Comparison of ENCODE assay signal across 31 cellular contexts in genomic region chr6:104559435-104560202, GRCh38.
"Had no signal": no experiment of that assay in that cellular context is flagged by ENCODE, and none has a peak within 500 bp of the region (broad histone marks: within the 10 kb centered on the region; RNA-seq: fewer than 3 reads in every experiment).

No MANE protein-coding gene starts in this region.

- H3K36me3 ChIP-seq: adrenal gland, cardiac muscle cell had no signal

- ATAC-seq: activated CD8-positive, alpha-beta T cell treated with anti-CD3 and anti-CD28 coated beads for 36 hours; activated naive CD8-positive, alpha-beta T cell treated with anti-CD3 and anti-CD28 coated beads, Interleukin-2, amount 50 U/mL, for 24 hours; activated T-cell treated with anti-CD3 and anti-CD28 coated beads, Interleukin-2, amount 50 U/mL, for 4 hours; activated T-cell treated with anti-CD3 and anti-CD28 coated beads, Interleukin-2, amount 50 U/mL, for 72 hours; activated T-helper 17 cell treated with anti-CD3 and anti-CD28 coated beads, Interleukin-2, amount 50 U/mL, for 72 hours had no signal

- H3K4me3 ChIP-seq: adrenal gland, cardiac muscle cell had no signal

- H3K27me3 ChIP-seq: adrenal gland, cardiac muscle cell had no signal

- H3K9me3 ChIP-seq: adrenal gland had no signal

- DNase-seq: activated B cell treated with CpG ODN at 0.5 μM for 24 hours; activated CD4-positive, alpha-beta memory T cell treated with anti-CD3 and anti-CD28 coated beads for 36 hours; activated CD4-positive, alpha-beta T cell treated with anti-CD3 and anti-CD28 coated beads for 4 hours; activated CD4-positive, alpha-beta T cell treated with anti-CD3 and anti-CD28 coated beads, Interleukin-2, amount 10 ng/mL, durations not matched to agents 24 days and 14 days; activated CD4-positive, alpha-beta T cell treated with anti-CD3 and anti-CD28 coated beads, Interleukin-2, amount 50 U/mL, for 1 hour; activated CD4-positive, alpha-beta T cell treated with anti-CD3 and anti-CD28 coated beads, Interleukin-2, amount 50 U/mL, for 4 hours; activated CD4-positive, CD25-positive, alpha-beta regulatory T cell treated with anti-CD3 and anti-CD28 coated beads, Interleukin-2, amount 50 U/mL, for 72 hours; activated CD8-positive, alpha-beta memory T cell treated with anti-CD3 and anti-CD28 coated beads, Interleukin-2, amount 50 U/mL, for 4 hours; activated CD8-positive, alpha-beta T cell treated with anti-CD3 and anti-CD28 coated beads for 36 hours; activated effector memory CD4-positive, alpha-beta T cell treated with anti-CD3 and anti-CD28 coated beads, Interleukin-2, amount 50 U/mL, for 16 hours; activated gamma-delta T cell treated with Interleukin-2 at 50 U/mL for 16 hours; activated naive CD4-positive, alpha-beta T cell; activated naive CD4-positive, alpha-beta T cell treated with anti-CD3 and anti-CD28 coated beads for 36 hours; activated naive CD8-positive, alpha-beta T cell treated with anti-CD3 and anti-CD28 coated beads, Interleukin-2, amount 10 ng/mL, durations not matched to agents 7 days and 5 days; activated naive CD8-positive, alpha-beta T cell treated with anti-CD3 and anti-CD28 coated beads, Interleukin-2, amount 50 U/mL, for 24 hours; activated T-cell treated with anti-CD3 and anti-CD28 coated beads for 4 hours; activated T-cell treated with anti-CD3 and anti-CD28 coated beads, Interleukin-2, amount 50 U/mL, for 1 hour; activated T-cell treated with anti-CD3 and anti-CD28 coated beads, Interleukin-2, amount 50 U/mL, for 4 hours; activated T-cell treated with anti-CD3 and anti-CD28 coated beads, Interleukin-2, amount 50 U/mL, for 72 hours; amniotic stem cell; aorta; caudate nucleus; cerebellar nuclear complex; SW 1271; T-helper 1 cell; T-helper 2 cell; T-helper 9 cell had no signal

- H3K27ac ChIP-seq: adrenal gland, cardiac muscle cell, VCaP had no signal
